ENCODE assay signal across 22 cellular contexts in genomic region chr11:4495986-4496385, GRCh38. TPM values are rescaled to one million over a fixed set of nuclear protein-coding genes. Genes with fewer than 3 reads are reported as not detected.
"Had no signal": no experiment of that assay in that cellular context is flagged by ENCODE, and none has a peak within 500 bp of the region (broad histone marks: within the 10 kb centered on the region; RNA-seq: fewer than 3 reads in every experiment).

No MANE protein-coding gene starts in this region.

- H3K9me3 ChIP-seq: MG63, SK-N-SH had no signal

- H3K27ac ChIP-seq: RWPE1 had no signal

- H3K9me2 ChIP-seq: SK-N-SH had no signal

- H3K4me3 ChIP-seq: MG63 had no signal

- H3K36me3 ChIP-seq: MG63 had no signal

- DNase-seq: Karpas-422, KG1, MG63, NCI-H1092, NCI-H1417 treated with DMSO at 0.1 percent for 48 hours, NCI-H146, NCI-H1694 treated with DMSO at 0.1 percent for 48 hours, NCI-H2029, NCI-H2081 treated with DMSO at 0.1 percent for 48 hours, NCI-H2171, NCI-H226, NCI-H446, NCI-H510A, NCI-H524 treated with DMSO at 0.1 percent for 48 hours, NCI-H69, NCI-H774, SHP77, SK-N-SH had no signal

- ATAC-seq: Panc1 had no signal

- H3K4me2 ChIP-seq: SK-N-SH had no signal

- H3K27me3 ChIP-seq: MG63 had no signal

RNA-seq across cellular contexts. Expression of gene OR52K1, which starts 13.5 kb away (rescaled TPM):
- total RNA-seq: HT-29, SK-MEL-5 had no signal
- polyA plus RNA-seq: SK-N-SH had no signal

RNA-seq across cellular contexts. Expression of gene OR52K2, which starts 46.9 kb away (rescaled TPM):
- total RNA-seq: HT-29, SK-MEL-5 had no signal
- polyA plus RNA-seq: SK-N-SH had no signal

RNA-seq across cellular contexts. Expression of gene OR52M1, which starts 49.0 kb away (rescaled TPM):
- total RNA-seq: HT-29, SK-MEL-5 had no signal
- polyA plus RNA-seq: SK-N-SH had no signal
